Comparison of ENCODE assay signal across 28 cellular contexts in the genomic region with DNA sequence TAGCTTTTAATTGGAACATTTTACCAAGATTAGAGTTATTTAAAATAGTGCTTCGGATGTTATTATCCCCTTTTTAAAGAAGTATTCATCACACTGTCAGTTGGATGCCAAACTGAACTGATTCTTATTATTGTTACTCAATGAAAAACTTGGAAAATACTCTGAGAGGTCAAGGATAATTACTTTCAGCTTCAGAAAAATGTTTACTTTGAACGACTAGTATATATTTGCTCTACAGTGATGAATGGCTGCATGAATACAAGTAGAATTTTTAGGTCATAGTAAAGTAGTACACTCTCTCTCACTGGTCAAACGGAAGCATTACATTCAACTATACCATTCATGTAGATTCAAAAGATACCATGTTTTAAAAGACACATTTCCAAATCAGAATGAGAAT.
"Had no signal": no experiment of that assay in that cellular context is flagged by ENCODE, and none has a peak within 500 bp of the region (broad histone marks: within the 10 kb centered on the region; RNA-seq: fewer than 3 reads in every experiment).

No MANE protein-coding gene starts in this region.

- H3K27me3 Mint-ChIP-seq: naive thymus-derived CD4-positive, alpha-beta T cell; progenitor cell of endocrine pancreas had no signal

- H3K9me3 Mint-ChIP-seq: nephron; neural progenitor cell; stimulated activated effector memory CD8-positive, alpha-beta T cell treated with anti-CD3 and anti-CD28 coated beads, Interleukin-12 subunit alpha, Interleukin-12 subunit beta, amount 100 ng/mL, for 72 hours had no signal

- H3K79me2 ChIP-seq: hepatocyte, parathyroid adenoma had no signal

- H3K9me3 ChIP-seq: gastroesophageal sphincter, heart left ventricle, left lung, stomach, thyroid gland, vagina had no signal

- ATAC-seq: esophagus mucosa; gastroesophageal sphincter; heart left ventricle; left cardiac atrium; left lung; naive thymus-derived CD4-positive, alpha-beta T cell; sciatic nerve; stimulated activated effector memory CD8-positive, alpha-beta T cell treated with anti-CD3 and anti-CD28 coated beads, Interleukin-12 subunit alpha, Interleukin-12 subunit beta, amount 100 ng/mL, for 72 hours had no signal

- H3K27ac Mint-ChIP-seq: naive thymus-derived CD4-positive, alpha-beta T cell; nephron; progenitor cell of endocrine pancreas; stimulated activated effector memory CD8-positive, alpha-beta T cell treated with anti-CD3 and anti-CD28 coated beads, Interleukin-12 subunit alpha, Interleukin-12 subunit beta, amount 100 ng/mL, for 72 hours had no signal

- H2AFZ ChIP-seq: hepatocyte, neural progenitor cell, parathyroid adenoma had no signal

- H3K27me3 ChIP-seq: dorsolateral prefrontal cortex, gastroesophageal sphincter, heart left ventricle, hepatocyte, left lung, neural progenitor cell, stomach, thyroid gland, vagina had no signal

- H3K4me1 Mint-ChIP-seq: stimulated activated effector memory CD8-positive, alpha-beta T cell treated with anti-CD3 and anti-CD28 coated beads, Interleukin-12 subunit alpha, Interleukin-12 subunit beta, amount 100 ng/mL, for 72 hours had no signal

- H3K36me3 ChIP-seq: left lung, neural progenitor cell, thyroid gland, vagina had no signal

- H3K4me3 ChIP-seq: dorsolateral prefrontal cortex, gastroesophageal sphincter, heart left ventricle, hepatocyte, left lung, neural progenitor cell, smooth muscle cell, stomach, thyroid gland, vagina had no signal

- H3K9ac ChIP-seq: neural progenitor cell, parathyroid adenoma had no signal

- H3K4me1 ChIP-seq: left lung, parathyroid adenoma, stomach, thyroid gland, vagina had no signal

- H3K27ac ChIP-seq: dorsolateral prefrontal cortex, epithelial cell of prostate, gastroesophageal sphincter, heart left ventricle, hepatocyte, left lung, neural progenitor cell, parathyroid adenoma, stomach, thyroid gland, vagina had no signal

- H3K4me2 ChIP-seq: hepatocyte, smooth muscle cell had no signal

- H3K4me3 Mint-ChIP-seq: mesothelial cell of epicardium; naive thymus-derived CD4-positive, alpha-beta T cell; nephron; neural progenitor cell; stimulated activated effector memory CD8-positive, alpha-beta T cell treated with anti-CD3 and anti-CD28 coated beads, Interleukin-12 subunit alpha, Interleukin-12 subunit beta, amount 100 ng/mL, for 72 hours had no signal

- DNase-seq: dorsolateral prefrontal cortex; effector CD4-positive, alpha-beta T cell; foreskin fibroblast; heart left ventricle; left cardiac atrium; left lung; mesenchymal stem cell; naive thymus-derived CD4-positive, alpha-beta T cell; stimulated activated CD4-positive, alpha-beta T cell treated with anti-CD3 and anti-CD28 coated beads, Interleukin-12 subunit alpha, Interleukin-12 subunit beta, amount 100 ng/mL, for 4 hours; stimulated activated CD4-positive, alpha-beta T cell treated with anti-CD3 and anti-CD28 coated beads, Interleukin-1b, Interleukin-23, amount 100 ng/mL, for 48 hours; stimulated activated CD4-positive, alpha-beta T cell treated with anti-CD3 and anti-CD28 coated beads, Interleukin-4, amount 100 ng/mL, for 24 hours; stimulated activated naive CD4-positive, alpha-beta T cell treated with Interleukin-2 at 50 U/mL for 16 hours; stomach; thyroid gland; trophoblast cell had no signal
